ENCODE assay signal across 8 cellular contexts in the genomic region with DNA sequence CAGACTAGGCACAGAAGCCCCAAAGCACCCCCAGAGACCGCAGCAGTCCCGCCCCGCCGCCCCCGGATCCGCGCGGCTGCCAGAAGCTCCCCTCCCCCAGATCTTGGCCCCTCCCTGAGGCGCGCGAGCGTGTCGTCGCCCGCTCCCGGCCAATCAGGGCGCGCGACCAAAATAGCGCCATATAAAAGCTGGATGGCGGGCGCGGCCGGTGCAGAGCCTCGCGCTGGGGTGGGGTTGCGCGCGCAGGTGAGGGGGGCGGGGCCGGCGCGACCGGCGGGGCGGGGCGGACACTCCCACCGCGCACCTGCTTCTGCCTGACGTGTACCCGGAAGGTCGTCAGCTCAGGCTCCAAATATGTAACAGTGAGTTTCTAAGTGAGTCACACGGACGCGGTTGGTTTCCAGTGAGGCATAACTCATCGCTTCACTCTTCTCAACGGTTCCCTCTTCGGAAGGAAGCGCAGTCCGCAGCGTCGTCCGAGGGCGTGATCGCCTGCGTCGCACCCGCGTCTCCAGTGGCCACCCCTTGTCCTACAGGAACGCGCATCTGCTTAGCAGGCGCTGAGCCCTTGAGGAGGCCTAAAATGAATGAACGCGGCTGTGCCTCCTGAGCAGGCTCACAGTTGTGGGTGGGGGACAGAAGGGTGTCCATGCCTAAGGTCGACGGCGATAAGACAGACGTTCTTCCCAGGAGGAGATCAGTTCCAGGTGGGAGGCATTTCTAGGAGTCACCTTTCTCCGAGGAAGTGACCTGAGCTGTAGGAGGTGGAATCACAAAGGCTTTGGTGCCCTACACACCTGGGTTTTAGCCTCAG. TPM values are rescaled to one million over a fixed set of nuclear protein-coding genes. Genes with fewer than 3 reads are reported as not detected.
DNase-seq lines count a peak whose midpoint lies in the region; ATAC-seq and TF ChIP-seq lines count a peak whose summit lies in the region.

No MANE protein-coding gene starts in this region.

- DNase-seq in CD1c-positive myeloid dendritic cell (ENCODE audit: extremely low spot score) (peak; percentile 98), GM19240 (ENCODE audit: insufficient read length, low spot score) (peak; percentile 93), NCI-H510A (lab: John Stamatoyannopoulos, UW) (peak; percentile 87), lower leg skin (ENCODE audit: low spot score in 2 of 2) (peak; percentile 82 to 97)
- peak; percentile 97 for DNase-seq in activated CD4-positive, alpha-beta T cell treated with anti-CD3 and anti-CD28 coated beads, Interleukin-2, amount 50 U/mL, for 1 hour
- DNase-seq in stimulated activated CD4-positive, alpha-beta T cell treated with anti-CD3 and anti-CD28 coated beads, Interleukin-4, amount 100 ng/mL, for 4 hours = peak; percentile 96 to 97

- H3K36me3 Mint-ChIP-seq in dendritic cell treated with granulocyte-macrophage colony-stimulating factor and Interleukin-4, amounts not matched to agents 40 ng/mL and 50 ng/mL, for 4 days (ENCODE audit: low read depth) = no peaks in the 10 kb centered on the region

- peaks cover 35% of the 10 kb centered on the region for H3K4me1 Mint-ChIP-seq in dendritic cell treated with granulocyte-macrophage colony-stimulating factor and Interleukin-4, amounts not matched to agents 40 ng/mL and 50 ng/mL, for 4 days (ENCODE audit: low read depth)

- H3K4me3 ChIP-seq in lower leg skin (ENCODE audit: low read depth, poor library complexity, severe bottlenecking) = no peak overlapping the region

- intact Hi-C loops in dendritic cell treated with granulocyte-macrophage colony-stimulating factor and Interleukin-4, amounts not matched to agents 40 ng/mL and 50 ng/mL, for 4 days (cut with micrococcal nuclease) = loop anchor here (1.0 kb wide), 2 partner anchors 17 to 52 kb away; no protein-coding TSS in a partner anchor
- intact Hi-C loops in lower leg skin (cut with DNase I; ENCODE audit: low total_unique reads) = no loop called here

- ATAC-seq in HG03439 (IDR thresholded peaks at IDR 0.05; ENCODE audit: unreplicated experiment) = peak; percentile 96

- TF ChIP-seq CTCF in lower leg skin (IDR thresholded peaks at IDR 0.05) = no peak

- peak overlapping the region; percentile 98 for H3K27ac Mint-ChIP-seq in dendritic cell treated with granulocyte-macrophage colony-stimulating factor and Interleukin-4, amounts not matched to agents 40 ng/mL and 50 ng/mL, for 4 days

- 2 to 4% methylated on average over 45 to 65 of the region's 69 CpGs for WGBS in lower leg skin, 2 donors

- TF ChIP-seq POLR2A in lower leg skin (IDR thresholded peaks at IDR 0.05) = peak in 1 of 2 donors; percentile 22

- peaks cover 5% of the 10 kb centered on the region for H3K27me3 Mint-ChIP-seq in dendritic cell treated with granulocyte-macrophage colony-stimulating factor and Interleukin-4, amounts not matched to agents 40 ng/mL and 50 ng/mL, for 4 days

- peak overlapping the region; percentile 80 for H3K4me3 Mint-ChIP-seq in dendritic cell treated with granulocyte-macrophage colony-stimulating factor and Interleukin-4, amounts not matched to agents 40 ng/mL and 50 ng/mL, for 4 days

- H3K9me3 Mint-ChIP-seq in dendritic cell treated with granulocyte-macrophage colony-stimulating factor and Interleukin-4, amounts not matched to agents 40 ng/mL and 50 ng/mL, for 4 days = no peaks in the 10 kb centered on the region

RNA-seq across cellular contexts. Expression of a gene that starts 50.6 kb away (rescaled TPM):
- total RNA-seq in lower leg skin = 100 to 1,000 TPM; 200 to 235 (median 212) TPM
